Comparison of ENCODE assay signal across 8 cellular contexts in genomic region chr1:220680085-220680687, GRCh38. TPM values are rescaled to one million over a fixed set of nuclear protein-coding genes. Genes with fewer than 3 reads are reported as not detected.
A peak's percentile ranks its signal among the peaks of the same experiment; 100 is the strongest.
DNase-seq lines count a peak whose midpoint lies in the region; ATAC-seq and TF ChIP-seq lines count a peak whose summit lies in the region.

No MANE protein-coding gene starts in this region.

- POLR2A ChIA-PET in Panc1 (lab: Charles Lee), result no interaction called here

- ATAC-seq in GM21528 (IDR thresholded peaks at IDR 0.05; ENCODE audit: low FRiP score, unreplicated experiment) (peak; percentile 93), HG03571 (IDR thresholded peaks at IDR 0.05; ENCODE audit: unreplicated experiment) (peak; percentile 97), Panc1 (peak; percentile 86)

- DNase-seq in activated CD4-positive, alpha-beta T cell treated with anti-CD3 and anti-CD28 coated beads for 48 hours, result peak; percentile 28
- no peak for DNase-seq in activated CD4-positive, alpha-beta T cell treated with anti-CD3 and anti-CD28 coated beads, Interleukin-2, amount 50 U/mL, for 1 hour
- peak; percentile 41 for DNase-seq in Panc1 (ENCODE audit: low read depth, low spot score)
- peak; percentile 74 for DNase-seq in dermis blood vessel endothelial cell
- peak; percentile 60 for DNase-seq in mesendoderm
- DNase-seq in posterior vena cava (ENCODE audit: low spot score), result no peak

- H3K9me3 ChIP-seq in Panc1 (ENCODE audit: control insufficient read depth, insufficient read depth, low read depth, low read length), result no peaks in the 10 kb centered on the region

- no peak overlapping the region for H4K5ac ChIP-seq in mesendoderm (ENCODE audit: low read length)

- H3K27ac ChIP-seq in Panc1 (ENCODE audit: low read length) (no peak overlapping the region), mesendoderm (ENCODE audit: low read depth, low read length) (no peak overlapping the region)

- no peak overlapping the region for H3K4ac ChIP-seq in mesendoderm (ENCODE audit: low read depth, low read length)

- H4K8ac ChIP-seq in mesendoderm (ENCODE audit: low read depth, low read length), result no peak overlapping the region

- intact Hi-C loops in Panc1 (cut with micrococcal nuclease; ENCODE audit: unreplicated experiment) (loop anchor here (2.0 to 10.0 kb wide), 2 partner anchors 97 to 395 kb away; no protein-coding TSS in a partner anchor), posterior vena cava (cut with DNase I) (loop anchor here in 1 of 2 donors (10.0 kb wide), 1 partner anchor 95 kb away; no protein-coding TSS in a partner anchor)

- H3K4me2 ChIP-seq in mesendoderm (ENCODE audit: low read length), result no peak overlapping the region

- H3K27me3 ChIP-seq in Panc1 (ENCODE audit: control insufficient read depth, insufficient read depth, low read length), result no peaks in the 10 kb centered on the region
- H3K27me3 ChIP-seq in mesendoderm (ENCODE audit: insufficient read depth, low read length, poor library complexity), result no peaks in the 10 kb centered on the region

- H3K4me1 ChIP-seq in Panc1 (ENCODE audit: control insufficient read depth, insufficient read depth, low read length), result 0 out of 2 replicates have a peak, but pooled peaks cover 2% of the 10 kb centered on the region
- H3K4me1 ChIP-seq in mesendoderm (ENCODE audit: control insufficient read depth, low read depth, low read length), result no peaks in the 10 kb centered on the region

- BruUV-seq in Panc1 (replicated peaks; lab: Mats Ljungman, UMichigan), result no TSS peak

- no peak overlapping the region for H3K4me3 ChIP-seq in Panc1 (ENCODE audit: low read depth in 2 of 2, low read length in 2 of 2)
- no peak overlapping the region for H3K4me3 ChIP-seq in mesendoderm (ENCODE audit: low read length)

- H2BK5ac ChIP-seq in mesendoderm (ENCODE audit: low read length), result no peak overlapping the region

- H3K36me3 ChIP-seq in Panc1 (ENCODE audit: control insufficient read depth, insufficient read depth, low read length) (no peaks in the 10 kb centered on the region), mesendoderm (ENCODE audit: control insufficient read depth, insufficient read depth, low read length) (no peaks in the 10 kb centered on the region)

- no peaks in the 10 kb centered on the region for H3K79me2 ChIP-seq in mesendoderm (ENCODE audit: control insufficient read depth, insufficient read depth, low read length)

- H3K18ac ChIP-seq in mesendoderm (ENCODE audit: low read length), result no peak overlapping the region

- TF ChIP-seq CTCF in Panc1 (IDR thresholded peaks at IDR 0.05), result peak; percentile 92

- H2AK5ac ChIP-seq in mesendoderm (ENCODE audit: low read length), result no peak overlapping the region

- CTCF ChIA-PET in Panc1 (lab: Charles Lee), result interaction anchor here (0.5 to 0.6 kb wide), 3 partner anchors 50 to 523 kb away, joined by 3 to 4 read pairs (median 4); no protein-coding TSS in a partner anchor

- no peak overlapping the region for H3K9ac ChIP-seq in mesendoderm (ENCODE audit: low read length)

- no peak overlapping the region for H3K23ac ChIP-seq in mesendoderm (ENCODE audit: low read length)

- in situ Hi-C loops in Panc1 (cut with HindIII; ENCODE audit: low pct_unique_long_range_greater_than_20kb, low sequenced_read_pairs), result no loop called here

- no peak overlapping the region for H2BK120ac ChIP-seq in mesendoderm (ENCODE audit: low read depth, low read length)

- no peak overlapping the region for H3K56ac ChIP-seq in mesendoderm (ENCODE audit: low read length)

- no peak overlapping the region for H2BK15ac ChIP-seq in mesendoderm (replicated peaks; ENCODE audit: low read depth)

- no peaks in the 10 kb centered on the region for H3K79me1 ChIP-seq in mesendoderm (ENCODE audit: low read length)

- no CpG with 5 or more reads among the region's 7 CpGs for WGBS in mesendoderm (ENCODE audit: extremely low coverage, insufficient coverage, low lambda C conversion rate)

RNA-seq across cellular contexts. Expression of gene C1orf115, which starts 10.0 kb away (rescaled TPM):
- total RNA-seq in Panc1 (2021; ENCODE audit: unreplicated experiment) (3.9 TPM), dermis blood vessel endothelial cell (124 and 125 TPM in 2 replicates), posterior vena cava (1 to 10 TPM; 6.9 to 7.4 TPM)
- polyA plus RNA-seq in Panc1 (2012; ENCODE audit: insufficient read length), result 5.5 TPM
- polyA plus RNA-seq in mesendoderm (2013, experiment 1 of 2), result 2.2 TPM
- polyA plus RNA-seq in mesendoderm (2013, experiment 2 of 2), result 2.3 TPM

Comparison
In these comparisons a context has a peak if more than half of its experiments do, and no peak if none do; other contexts are left out.
1. DNase-seq: peak in activated CD4-positive, alpha-beta T cell treated with anti-CD3 and anti-CD28 coated beads for 48 hours (single experiment), Panc1 (single experiment), dermis blood vessel endothelial cell (single experiment) and mesendoderm (single experiment); none in activated CD4-positive, alpha-beta T cell treated with anti-CD3 and anti-CD28 coated beads, Interleukin-2, amount 50 U/mL, for 1 hour (single experiment) and posterior vena cava (single experiment).
2. RNA of gene C1orf115, which starts 10.0 kb away (total RNA-seq): 124 to 125 TPM in dermis blood vessel endothelial cell; 6.9 to 7.4 TPM in posterior vena cava and 3.9 TPM in Panc1 (single experiment); every median in the first group is over 10 times any median in the second.
3. Peak in every context shown above with its lines, with median percentiles within 50 percentile points of each other: ATAC-seq.